10 cellular contexts compared by ENCODE assay signal in genomic region chr7:156895024-156895780, GRCh38. TPM values are rescaled to one million over a fixed set of nuclear protein-coding genes. Genes with fewer than 3 reads are reported as not detected.
A peak's percentile ranks its signal among the peaks of the same experiment; 100 is the strongest.
DNase-seq lines count a peak whose midpoint lies in the region; ATAC-seq, FAIRE-seq and TF ChIP-seq lines count a peak whose summit lies in the region.
"Had no signal": no experiment of that assay in that cellular context is flagged by ENCODE, and none has a peak within 500 bp of the region (broad histone marks: within the 10 kb centered on the region; RNA-seq: fewer than 3 reads in every experiment).

No MANE protein-coding gene starts in this region.

- no peak for FAIRE-seq in astrocyte (lab: Jason Lieb, UNC)

- ATAC-seq in GM18861 (IDR thresholded peaks at IDR 0.05; ENCODE audit: unreplicated experiment) (no peak), T-helper 17 cell (no peak)

- H3K4me3 Mint-ChIP-seq in astrocyte (ENCODE audit: unreplicated experiment), result peak overlapping the region; percentile 66
- H3K4me3 Mint-ChIP-seq in T-helper 17 cell, result no peak overlapping the region

- DNase-seq in GM10266 (ENCODE audit: extremely low spot score), result no peak
- peak; percentile 62 for DNase-seq in NOMO-1 treated with dmso at 0.1 percent for 144 hours (lab: John Stamatoyannopoulos, UW; ENCODE audit: unreplicated experiment)
- DNase-seq in astrocyte (ENCODE audit: low read depth), result no peak
- DNase-seq in stimulated activated CD4-positive, alpha-beta T cell treated with anti-CD3 and anti-CD28 coated beads, Interleukin-12 subunit alpha, Interleukin-12 subunit beta, amount 100 ng/mL, for 4 hours, result no peak
- no peak for DNase-seq in T-helper 17 cell
- DNase-seq: cortex of kidney, NCI-H2107, nucleus accumbens had no signal

- H3K4me1 ChIP-seq in astrocyte (ENCODE audit: insufficient read depth, low read length) (peaks cover 6% of the 10 kb centered on the region), parathyroid adenoma (no peaks in the 10 kb centered on the region)

- H3K27ac ChIP-seq in astrocyte (ENCODE audit: low read depth, low read length), result no peak overlapping the region
- H3K27ac ChIP-seq in parathyroid adenoma, result peak overlapping the region; percentile 25

- no peak overlapping the region for H3K27ac Mint-ChIP-seq in astrocyte (ENCODE audit: unreplicated experiment)
- H3K27ac Mint-ChIP-seq in T-helper 17 cell, result no peak overlapping the region

- no peaks in the 10 kb centered on the region for H3K27me3 ChIP-seq in astrocyte (ENCODE audit: insufficient read depth, low read length)
- H3K27me3 ChIP-seq in parathyroid adenoma (ENCODE audit: control insufficient read depth, insufficient read depth, low read length), result no peaks in the 10 kb centered on the region

- peaks cover 5% of the 10 kb centered on the region for H4K20me1 ChIP-seq in astrocyte (ENCODE audit: insufficient read depth, low read length)

- H3K4me1 Mint-ChIP-seq in astrocyte (ENCODE audit: low read depth, unreplicated experiment) (peaks cover 12% of the 10 kb centered on the region), T-helper 17 cell (peaks cover 24% of the 10 kb centered on the region)

- H3K36me3 ChIP-seq in astrocyte (ENCODE audit: insufficient read depth, low read length) (no peaks in the 10 kb centered on the region), parathyroid adenoma (ENCODE audit: control insufficient read depth, insufficient read depth, low read length) (no peaks in the 10 kb centered on the region)

- no peaks in the 10 kb centered on the region for H3K36me3 Mint-ChIP-seq in astrocyte (ENCODE audit: low read depth, unreplicated experiment)
- H3K36me3 Mint-ChIP-seq in T-helper 17 cell (ENCODE audit: low read depth), result no peaks in the 10 kb centered on the region

- H3K4me2 ChIP-seq in astrocyte (ENCODE audit: low read length), result no peak overlapping the region
- H3K4me2 ChIP-seq in parathyroid adenoma (ENCODE audit: low read length), result peak overlapping the region; percentile 16

- H3K9me3 Mint-ChIP-seq in astrocyte (ENCODE audit: unreplicated experiment), result peaks cover 3% of the 10 kb centered on the region

- peak; percentile 22 for TF ChIP-seq CTCF in GM10266 (IDR thresholded peaks at IDR 0.05; ENCODE audit: control insufficient read depth, insufficient read depth, low read depth, missing control alignments)
- no peak for TF ChIP-seq CTCF in astrocyte (IDR thresholded peaks at IDR 0.05; ENCODE audit: insufficient read depth, low read depth, low read length)
- no peak for TF ChIP-seq CTCF in parathyroid adenoma (IDR thresholded peaks at IDR 0.05)

- H3K4me3 ChIP-seq in astrocyte (ENCODE audit: insufficient read depth, low read depth, low read length) (no peak overlapping the region), parathyroid adenoma (ENCODE audit: low read depth, low read length) (no peak overlapping the region)

- H3K79me2 ChIP-seq in astrocyte (ENCODE audit: insufficient read depth, low read length) (peaks cover 17% of the 10 kb centered on the region), parathyroid adenoma (peaks cover 4% of the 10 kb centered on the region)

- no peak overlapping the region for H3K9ac ChIP-seq in astrocyte (ENCODE audit: low read length)
- no peak overlapping the region for H3K9ac ChIP-seq in parathyroid adenoma

- H3K27me3 Mint-ChIP-seq in astrocyte (ENCODE audit: low read depth, unreplicated experiment) (peaks cover 7% of the 10 kb centered on the region), T-helper 17 cell (no peaks in the 10 kb centered on the region)

- H2AFZ ChIP-seq in astrocyte (ENCODE audit: low read depth, low read length), result no peak overlapping the region
- H2AFZ ChIP-seq in parathyroid adenoma, result no peak overlapping the region

- no peaks in the 10 kb centered on the region for H3K9me3 ChIP-seq in astrocyte (ENCODE audit: insufficient read depth, low read depth, low read length)
- no peaks in the 10 kb centered on the region for H3K9me3 ChIP-seq in parathyroid adenoma (ENCODE audit: control insufficient read depth, low read length)
- H3K9me3 ChIP-seq in T-helper 17 cell (ENCODE audit: control insufficient read depth, low read length, poor library complexity, severe bottlenecking), result no peaks in the 10 kb centered on the region

RNA-seq across cellular contexts. Expression of gene LMBR1, which starts 2.2 kb away (rescaled TPM):
- total RNA-seq in astrocyte, result 49.2 and 49.7 TPM in 2 replicates
- 10 to 100 TPM; 47.3 to 53.0 TPM for total RNA-seq in T-helper 17 cell

RNA-seq across cellular contexts. Expression of gene NOM1, which starts 54.3 kb away (rescaled TPM):
- total RNA-seq in astrocyte, result 19.2 and 19.7 TPM in 2 replicates
- total RNA-seq in T-helper 17 cell, result 10 to 100 TPM; 31.3 to 35.8 TPM
